Comparison of ENCODE assay signal across 9 cellular contexts in genomic region chr2:96116424-96116878, GRCh38. TPM values are rescaled to one million over a fixed set of nuclear protein-coding genes. Genes with fewer than 3 reads are reported as not detected.
DNase-seq lines count a peak whose midpoint lies in the region; ATAC-seq and TF ChIP-seq lines count a peak whose summit lies in the region.
"Had no signal": no experiment of that assay in that cellular context is flagged by ENCODE, and none has a peak within 500 bp of the region (broad histone marks: within the 10 kb centered on the region; RNA-seq: fewer than 3 reads in every experiment).

Gene ADRA2B (minus strand): TSS chr2:96116571. CDS start chr2:96116149, 422 bp downstream.

- peak; percentile 63 to 80 (median 74) for DNase-seq in CD8-positive, alpha-beta memory T cell
- DNase-seq in GM20000 (ENCODE audit: low spot score): peak; percentile 94
- DNase-seq in HuH-7.5 (ENCODE audit: low spot score): peak; percentile 82
- DNase-seq in activated CD4-positive, alpha-beta T cell treated with anti-CD3 and anti-CD28 coated beads for 4 hours: peak; percentile 84 to 85
- DNase-seq in mucosa of descending colon: peak; percentile 85 to 91 (median 88)
- DNase-seq in stimulated activated CD8-positive, alpha-beta memory T cell treated with anti-CD3 and anti-CD28 coated beads, Interleukin-7, amount 100 ng/mL, for 1 hour (ENCODE audit: low read depth in 2 of 2): peak; percentile 61 to 66
- no peak for DNase-seq in KBM-7

- peaks cover 9 to 33% (median 11%) of the 10 kb centered on the region in 3 donors for H3K4me1 Mint-ChIP-seq in CD8-positive, alpha-beta memory T cell
- peaks cover 44% of the 10 kb centered on the region for H3K4me1 Mint-ChIP-seq in dendritic cell treated with granulocyte-macrophage colony-stimulating factor and Interleukin-4, amounts not matched to agents 40 ng/mL and 50 ng/mL, for 4 days (ENCODE audit: low read depth)

- H3K4me3 ChIP-seq in CD8-positive, alpha-beta memory T cell (ENCODE audit: low read length): peak within 1 kb of the TSS; percentile 29
- peak within 1 kb of the TSS; percentile 44 for H3K4me3 ChIP-seq in mucosa of descending colon

- peaks cover 0 to 2% (median 0%) of the 10 kb centered on the region in 5 donors for H3K9me3 Mint-ChIP-seq in CD8-positive, alpha-beta memory T cell
- no peaks in the 10 kb centered on the region for H3K9me3 Mint-ChIP-seq in dendritic cell treated with granulocyte-macrophage colony-stimulating factor and Interleukin-4, amounts not matched to agents 40 ng/mL and 50 ng/mL, for 4 days

- in situ Hi-C loops in KBM-7 (cut with MboI; ENCODE audit: low pct_unique_long_range_greater_than_20kb, low sequenced_read_pairs): loop anchor here (25.0 kb wide), 1 partner anchor 104 kb away; no protein-coding TSS in a partner anchor

- CTCF ChIA-PET in CD8-positive, alpha-beta memory T cell (lab: Charles Lee): interaction anchor here (0.6 to 3.6 kb wide), 17 partner anchors 9 to 192 kb away, joined by 3 to 29 read pairs (median 7); partner anchors contain the start of genes ANKRD36C and ASTL

- H3K36me3 Mint-ChIP-seq in CD8-positive, alpha-beta memory T cell: no peaks in the 10 kb centered on the region
- no peaks in the 10 kb centered on the region for H3K36me3 Mint-ChIP-seq in dendritic cell treated with granulocyte-macrophage colony-stimulating factor and Interleukin-4, amounts not matched to agents 40 ng/mL and 50 ng/mL, for 4 days (ENCODE audit: low read depth)

- H3K27ac ChIP-seq in CD8-positive, alpha-beta memory T cell (ENCODE audit: low read depth, low read length): no peak within 1 kb of the TSS

- TF ChIP-seq CTCF in GM20000 (IDR thresholded peaks at IDR 0.05; ENCODE audit: extremely low read depth, missing control alignments) (no peak), mucosa of descending colon (IDR thresholded peaks at IDR 0.05) (no peak)

- intact Hi-C loops in dendritic cell treated with granulocyte-macrophage colony-stimulating factor and Interleukin-4, amounts not matched to agents 40 ng/mL and 50 ng/mL, for 4 days (cut with micrococcal nuclease): no loop called here
- intact Hi-C loops in mucosa of descending colon (cut with DNase I, micrococcal nuclease): no loop called here

- H3K4me1 ChIP-seq in CD8-positive, alpha-beta memory T cell (ENCODE audit: insufficient read depth, low read length): peaks cover 7% of the 10 kb centered on the region
- no peaks in the 10 kb centered on the region for H3K4me1 ChIP-seq in mucosa of descending colon (ENCODE audit: low read depth)

- peaks cover 17 to 19% of the 10 kb centered on the region in 2 donors for H3K27me3 Mint-ChIP-seq in CD8-positive, alpha-beta memory T cell
- H3K27me3 Mint-ChIP-seq in dendritic cell treated with granulocyte-macrophage colony-stimulating factor and Interleukin-4, amounts not matched to agents 40 ng/mL and 50 ng/mL, for 4 days: peaks cover 81% of the 10 kb centered on the region

- POLR2A ChIA-PET in CD8-positive, alpha-beta memory T cell (lab: Charles Lee): interaction anchor here (1.0 to 1.2 kb wide), 5 partner anchors 16 to 148 kb away, joined by 3 to 4 read pairs (median 3); partner anchors contain the start of gene STARD7

- H3K36me3 ChIP-seq in CD8-positive, alpha-beta memory T cell (ENCODE audit: insufficient read depth, low read length): no peaks in the 10 kb centered on the region
- H3K36me3 ChIP-seq in mucosa of descending colon (ENCODE audit: low read depth): no peaks in the 10 kb centered on the region

- H3K27me3 ChIP-seq in CD8-positive, alpha-beta memory T cell (ENCODE audit: insufficient read depth, low read length, poor library complexity, severe bottlenecking): no peaks in the 10 kb centered on the region

- peak; percentile 88 for ATAC-seq in mucosa of descending colon

- H3K9me3 ChIP-seq in CD8-positive, alpha-beta memory T cell (ENCODE audit: low read length): no peaks in the 10 kb centered on the region
- no peaks in the 10 kb centered on the region for H3K9me3 ChIP-seq in mucosa of descending colon

- H3K27ac Mint-ChIP-seq in CD8-positive, alpha-beta memory T cell: peak within 1 kb of the TSS in 4 of 8 donors; percentile 27 to 75 (median 61)
- no peak within 1 kb of the TSS for H3K27ac Mint-ChIP-seq in dendritic cell treated with granulocyte-macrophage colony-stimulating factor and Interleukin-4, amounts not matched to agents 40 ng/mL and 50 ng/mL, for 4 days

- H3K4me3 Mint-ChIP-seq in CD8-positive, alpha-beta memory T cell: peak within 1 kb of the TSS; percentile 70 to 89 (median 78)
- H3K4me3 Mint-ChIP-seq in dendritic cell treated with granulocyte-macrophage colony-stimulating factor and Interleukin-4, amounts not matched to agents 40 ng/mL and 50 ng/mL, for 4 days: peak within 1 kb of the TSS; percentile 75

RNA-seq across cellular contexts. Expression of gene ADRA2B, which starts in this region (rescaled TPM):
- under 1 TPM; 0.07 to 0.24 TPM for total RNA-seq in CD8-positive, alpha-beta memory T cell
- polyA plus RNA-seq in CD8-positive, alpha-beta memory T cell: not detected
- total RNA-seq in mucosa of descending colon: under 1 TPM; 0.17 to 0.73 (median 0.36) TPM
- total RNA-seq: HT1080 had no signal

Comparison
In these comparisons a context has a peak if more than half of its experiments do, and no peak if none do; other contexts are left out.
1. Peak in DNase-seq and H3K4me3 ChIP-seq in CD8-positive, alpha-beta memory T cell; RNA of the gene not detected or under 1 TPM.
2. Peak in DNase-seq, ATAC-seq and H3K4me3 ChIP-seq in mucosa of descending colon; RNA of the gene not detected or under 1 TPM.